8 cellular contexts compared by ENCODE assay signal in the genomic region with DNA sequence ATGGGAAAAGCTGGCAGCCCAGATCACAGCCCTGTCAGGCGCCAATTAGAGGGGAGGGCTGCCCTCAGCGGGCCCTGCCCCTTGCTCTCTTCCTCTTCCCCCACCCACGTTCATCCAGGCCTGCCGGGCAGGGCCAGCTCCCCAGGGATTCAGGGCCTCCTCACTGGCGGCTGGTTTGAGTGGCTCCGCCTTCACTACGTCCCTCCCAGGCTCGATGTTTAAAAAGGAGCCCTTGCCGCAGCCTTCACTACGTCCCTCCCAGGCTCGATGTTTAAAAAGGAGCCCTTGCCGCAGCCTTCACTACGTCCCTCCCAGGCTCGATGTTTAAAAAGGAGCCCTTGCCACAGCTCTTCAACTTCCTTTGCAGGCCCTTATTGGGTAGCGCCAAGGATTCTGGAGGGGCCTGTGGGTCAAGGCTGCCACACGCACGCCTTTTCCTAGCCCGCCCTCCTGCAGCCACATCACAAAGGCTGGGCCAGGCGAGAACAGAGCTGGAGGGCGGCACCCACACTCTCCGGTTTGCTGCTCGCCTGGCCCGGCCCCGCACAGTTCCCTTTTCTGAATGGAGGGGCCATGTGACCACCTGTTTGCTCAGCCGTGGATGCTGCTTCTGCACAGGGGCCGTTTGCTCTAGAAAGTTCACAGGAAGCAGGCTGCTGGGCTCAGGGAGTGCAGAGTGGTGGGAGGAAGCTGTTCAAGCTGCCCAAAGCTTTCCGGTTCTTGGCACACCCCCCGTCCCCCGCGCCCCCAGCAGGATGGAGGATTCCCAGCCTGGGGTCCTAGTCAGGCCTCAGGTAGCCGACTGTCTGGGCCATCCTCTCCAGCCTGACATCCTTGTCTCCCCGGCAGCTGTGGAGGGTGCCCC. TPM values are rescaled to one million over a fixed set of nuclear protein-coding genes. Genes with fewer than 3 reads are reported as not detected.
DNase-seq lines count a peak whose midpoint lies in the region; ATAC-seq and TF ChIP-seq lines count a peak whose summit lies in the region.

No MANE protein-coding gene starts in this region.

- H3K9me3 ChIP-seq in AG04450 (ENCODE audit: control insufficient read depth, insufficient read depth, low read length) (peaks cover 5% of the 10 kb centered on the region), esophagus squamous epithelium (no peaks in the 10 kb centered on the region)

- H3K27ac Mint-ChIP-seq in naive B cell, result peak overlapping the region; percentile 92 to 98 (median 98)

- TF ChIP-seq CTCF in AG04450 (IDR thresholded peaks at IDR 0.05; ENCODE audit: low read depth, low read length) (no peak), esophagus squamous epithelium (IDR thresholded peaks at IDR 0.05) (no peak)

- POLR2A ChIA-PET in AG04450 (lab: Yijun Ruan, JAX), result interaction anchor here (0.6 to 1.2 kb wide), 4 partner anchors 10 to 51 kb away, joined by 3 to 4 read pairs (median 4); partner anchors contain the start of gene GID8

- H3K4me3 ChIP-seq in AG04450 (ENCODE audit: low read depth, low read length), result peak overlapping the region; percentile 25
- peak overlapping the region in 3 of 4 donors; percentile 33 to 61 (median 37) for H3K4me3 ChIP-seq in esophagus squamous epithelium

- DNase-seq in AG04450 (ENCODE audit: low read depth, low spot score) (peak; percentile 18), NCI-H748 treated with DMSO at 0.1 percent for 48 hours (lab: John Stamatoyannopoulos, UW) (peak; percentile 18), activated T-cell treated with anti-CD3 and anti-CD28 coated beads for 24 hours (ENCODE audit: low read depth) (peak; percentile 42), esophagus squamous epithelium (lab: John Stamatoyannopoulos, UW) (peak; percentile 52), naive B cell (peak; percentile 92), superior temporal gyrus (ENCODE audit: extremely low spot score) (peak; percentile 23)

- H3K4me3 Mint-ChIP-seq in naive B cell, result peak overlapping the region; percentile 92 to 98 (median 95)

- H3K36me3 Mint-ChIP-seq in naive B cell, result no peaks in the 10 kb centered on the region

- H3K4me1 Mint-ChIP-seq in naive B cell, result peaks cover 15 to 41% (median 33%) of the 10 kb centered on the region in 3 donors

- peaks cover 0 to 2% (median 0%) of the 10 kb centered on the region in 7 donors for H3K9me3 Mint-ChIP-seq in naive B cell

- ATAC-seq in GM18870 (IDR thresholded peaks at IDR 0.05; ENCODE audit: unreplicated experiment) (peak; percentile 60), HG03095 (IDR thresholded peaks at IDR 0.05; ENCODE audit: unreplicated experiment) (peak; percentile 73), naive B cell (ENCODE audit: low read depth in 2 of 2) (peak; percentile 92 to 94)

- no peaks in the 10 kb centered on the region for H3K27me3 ChIP-seq in AG04450 (ENCODE audit: control insufficient read depth, insufficient read depth, low read length)
- no peaks in the 10 kb centered on the region for H3K27me3 ChIP-seq in esophagus squamous epithelium

- H3K36me3 ChIP-seq in esophagus squamous epithelium, result peaks cover 0 to 23% (median 5%) of the 10 kb centered on the region in 3 donors

- peaks cover 20 to 34% (median 28%) of the 10 kb centered on the region in 3 donors for H3K4me1 ChIP-seq in esophagus squamous epithelium

- CTCF ChIA-PET in AG04450 (lab: Charles Lee), result interaction anchor here (0.7 to 2.2 kb wide), 3 partner anchors 15 to 18 kb away, joined by 3 to 12 read pairs (median 4); no protein-coding TSS in a partner anchor

- 1 to 6% methylated on average over 14 to 15 of the region's 32 CpGs for WGBS in esophagus squamous epithelium, 2 donors

- TF ChIP-seq POLR2A in esophagus squamous epithelium (IDR thresholded peaks at IDR 0.05), result peak in 1 of 4 donors; percentile 32

- intact Hi-C loops in esophagus squamous epithelium (cut with DNase I), result no loop called here

- peak overlapping the region; percentile 86 for H3K27ac ChIP-seq in AG04450 (ENCODE audit: low read depth, low read length)
- H3K27ac ChIP-seq in esophagus squamous epithelium, result peak overlapping the region; percentile 67 to 96 (median 84)

- H3K27me3 Mint-ChIP-seq in naive B cell, result no peaks in the 10 kb centered on the region

RNA-seq across cellular contexts. Expression of gene SLC17A9, which starts 1.6 kb away (rescaled TPM):
- 2.2 TPM in 2 replicates for polyA plus RNA-seq in AG04450 (2011; rRNA removed)
- 1.3 and 1.8 TPM in 2 replicates for polyA minus RNA-seq in AG04450 (2011; rRNA and poly(A)+ RNA removed)
- total RNA-seq in esophagus squamous epithelium, result 1 to 10 TPM in 2 of 4 donors, under 1 TPM in 2; 0.31 to 3.9 (median 1.4) TPM
- polyA plus RNA-seq in naive B cell (ENCODE audit: low read depth in 6 of 6), result 1 to 10 TPM; 3.1 to 10.0 (median 5.1) TPM

RNA-seq across cellular contexts. Expression of gene GID8, which starts 16.1 kb away (rescaled TPM):
- polyA plus RNA-seq in AG04450 (2011; rRNA removed), result 24.3 and 24.4 TPM in 2 replicates
- polyA minus RNA-seq in AG04450 (2011; rRNA and poly(A)+ RNA removed), result 27.9 and 30.9 TPM in 2 replicates
- 10 to 100 TPM; 41.0 to 51.2 (median 44.1) TPM for total RNA-seq in esophagus squamous epithelium
- 10 to 100 TPM; 15.7 to 19.7 (median 17.8) TPM for polyA plus RNA-seq in naive B cell (ENCODE audit: low read depth in 6 of 6)

RNA-seq across cellular contexts. Expression of gene DIDO1, which starts 27.8 kb away (rescaled TPM):
- polyA plus RNA-seq in AG04450 (2011; rRNA removed) (22.1 and 25.9 TPM in 2 replicates), naive B cell (ENCODE audit: low read depth in 6 of 6) (10 to 100 TPM; 24.3 to 39.9 (median 28.3) TPM)
- polyA minus RNA-seq in AG04450 (2011; rRNA and poly(A)+ RNA removed), result 31.2 and 32.0 TPM in 2 replicates
- total RNA-seq in esophagus squamous epithelium, result 10 to 100 TPM; 27.6 to 57.8 (median 36.7) TPM

RNA-seq across cellular contexts. Expression of gene BHLHE23, which starts 52.7 kb away (rescaled TPM):
- polyA plus RNA-seq in AG04450 (2011; rRNA removed), result not detected in 2 replicates
- not detected in 2 replicates for polyA minus RNA-seq in AG04450 (2011; rRNA and poly(A)+ RNA removed)
- total RNA-seq in esophagus squamous epithelium, result not detected
- polyA plus RNA-seq in naive B cell (ENCODE audit: low read depth in 6 of 6), result not detected

Comparison
In these comparisons a context has a peak if more than half of its experiments do, and no peak if none do; other contexts are left out.
1. Peak in every context shown above with its lines: DNase-seq, ATAC-seq, H3K4me3 ChIP-seq and H3K27ac ChIP-seq.
2. DNase-seq: peak in every context shown above with its lines; median percentile 92 in naive B cell; 52 in esophagus squamous epithelium; 42 in activated T-cell treated with anti-CD3 and anti-CD28 coated beads for 24 hours; 23 in superior temporal gyrus; 18 in AG04450; 18 in NCI-H748 treated with DMSO at 0.1 percent for 48 hours.